ENCODE assay signal across 5 cellular contexts in the genomic region with DNA sequence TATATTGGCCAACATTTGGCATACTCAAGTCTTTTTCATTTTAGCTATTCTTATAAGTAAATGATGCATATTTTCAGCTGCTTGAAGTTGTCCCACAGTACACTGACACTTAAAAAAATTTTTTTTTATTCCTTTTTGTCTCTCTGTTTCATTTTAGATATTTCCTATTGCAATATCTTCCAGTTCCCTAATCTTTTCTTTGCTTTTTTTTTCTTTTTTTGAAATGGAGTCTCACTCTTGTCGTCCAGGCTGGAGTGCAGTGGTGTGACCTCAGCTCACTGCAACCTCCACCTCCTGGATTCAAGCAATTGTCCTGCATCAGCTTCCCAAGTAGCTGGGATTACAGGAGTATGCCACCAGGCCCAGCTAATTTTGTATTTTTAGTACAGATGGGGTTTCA.
"Had no signal": no experiment of that assay in that cellular context is flagged by ENCODE, and none has a peak within 500 bp of the region (broad histone marks: within the 10 kb centered on the region; RNA-seq: fewer than 3 reads in every experiment).

No MANE protein-coding gene starts in this region.

- H3K4me1 ChIP-seq: HAP-1 had no signal

- H3K27ac ChIP-seq: GM23248 had no signal

- H3K36me3 ChIP-seq: HAP-1 had no signal

- H3K9me3 ChIP-seq: HAP-1 had no signal

- H3K9ac ChIP-seq: GM23248 had no signal

- H3K4me3 ChIP-seq: GM23248, HAP-1 had no signal

- H2AFZ ChIP-seq: GM23248 had no signal

- DNase-seq: GM23248, GOT3, H7, KBM-7 had no signal
